In the genomic region with DNA sequence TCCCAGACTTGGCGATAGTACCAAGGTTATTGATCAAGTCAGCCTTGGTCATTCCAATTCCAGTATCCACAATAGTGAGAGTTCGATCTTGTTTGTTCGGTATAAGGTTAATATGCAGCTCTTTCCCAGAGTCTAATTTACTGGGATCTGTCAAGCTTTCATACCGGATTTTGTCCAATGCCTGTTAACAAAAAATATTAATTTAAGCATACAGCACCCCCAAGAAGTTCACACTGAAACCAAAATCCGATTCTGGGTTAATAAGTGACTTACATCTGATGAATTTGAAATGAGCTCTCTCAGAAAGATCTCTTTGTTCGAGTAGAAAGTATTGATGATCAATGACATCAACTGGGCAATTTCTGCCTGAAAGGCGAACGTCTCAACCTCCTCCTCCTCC, we compare ENCODE assay signal across 8 cellular contexts. TPM values are rescaled to one million over a fixed set of nuclear protein-coding genes. Genes with fewer than 3 reads are reported as not detected.
DNase-seq lines count a peak whose midpoint lies in the region; ATAC-seq and TF ChIP-seq lines count a peak whose summit lies in the region.
"Not testable (repeated sequence)": the region's sequence is repeated elsewhere in the genome, so short reads cannot be mapped to it uniquely, and the experiment has no call there.

No MANE protein-coding gene starts in this region.

- H3K4me3 ChIP-seq in NT2/D1 (ENCODE audit: insufficient read length, low read depth): peak overlapping the region; percentile 76
- H3K4me3 ChIP-seq in gastroesophageal sphincter: peak overlapping the region; percentile 59 to 96
- peak overlapping the region; percentile 88 for H3K4me3 ChIP-seq in mesenchymal stem cell (ENCODE audit: insufficient read depth in 1 of 2, low read depth in 1 of 2, low read length in 2 of 2)
- H3K4me3 ChIP-seq in prostate gland: peak overlapping the region; percentile 98 to 100

- H2AK5ac ChIP-seq in mesenchymal stem cell (ENCODE audit: low read length, severe bottlenecking): not testable (repeated sequence)

- not testable (repeated sequence) for H2BK120ac ChIP-seq in mesenchymal stem cell (ENCODE audit: low read depth, low read length)

- TF ChIP-seq CTCF in gastroesophageal sphincter (IDR thresholded peaks at IDR 0.05); prostate gland (IDR thresholded peaks at IDR 0.05); type B pancreatic cell (conservative IDR thresholded peaks at IDR 0.05): not testable (repeated sequence)

- H2BK12ac ChIP-seq in mesenchymal stem cell (ENCODE audit: low read length in 2 of 2): not testable (repeated sequence)

- H3K9me3 Mint-ChIP-seq in activated T-cell treated with anti-CD3 and anti-CD28 coated beads, Interleukin-2, amount 50 U/mL, for 24 hours; type B pancreatic cell: not testable (repeated sequence)

- H4K8ac ChIP-seq in mesenchymal stem cell (ENCODE audit: low read length): not testable (repeated sequence)

- H3K4me1 Mint-ChIP-seq in activated T-cell treated with anti-CD3 and anti-CD28 coated beads, Interleukin-2, amount 50 U/mL, for 24 hours (ENCODE audit: low read depth): peaks cover 69% of the 10 kb centered on the region
- peaks cover 53% of the 10 kb centered on the region for H3K4me1 Mint-ChIP-seq in type B pancreatic cell (ENCODE audit: unreplicated experiment)

- H3K9ac ChIP-seq in ES-I3 (ENCODE audit: low read depth, low read length): peak overlapping the region; percentile 97
- H3K9ac ChIP-seq in NT2/D1 (ENCODE audit: insufficient read length, low read depth): peak overlapping the region; percentile 81
- peak overlapping the region; percentile 97 for H3K9ac ChIP-seq in mesenchymal stem cell (ENCODE audit: low read length)

- ATAC-seq in gastroesophageal sphincter: not testable (repeated sequence)

- peak overlapping the region; percentile 89 for H3K27ac Mint-ChIP-seq in activated T-cell treated with anti-CD3 and anti-CD28 coated beads, Interleukin-2, amount 50 U/mL, for 24 hours
- H3K27ac Mint-ChIP-seq in type B pancreatic cell: peak overlapping the region; percentile 96

- not testable (repeated sequence) for H3K14ac ChIP-seq in mesenchymal stem cell (ENCODE audit: low read length in 2 of 2)

- H3K9me3 ChIP-seq in ES-I3 (ENCODE audit: control insufficient read depth, insufficient read depth, low read length); NT2/D1 (ENCODE audit: insufficient read depth, low read length); gastroesophageal sphincter; mesenchymal stem cell (ENCODE audit: control insufficient read depth, low read length); prostate gland: not testable (repeated sequence)

- 5 to 7% methylated on average over 7 to 8 of the region's 8 CpGs for WGBS in gastroesophageal sphincter (ENCODE audit: low coverage in 1 of 2), 2 donors
- 45% methylated on average over 5 of the region's 8 CpGs for WGBS in mesenchymal stem cell
- WGBS in prostate gland: 4% methylated on average over 8 of the region's 8 CpGs

- not testable (repeated sequence) for H2BK5ac ChIP-seq in mesenchymal stem cell (ENCODE audit: low read depth, low read length, poor library complexity, severe bottlenecking)

- H3K23ac ChIP-seq in mesenchymal stem cell (ENCODE audit: low read length in 2 of 2): not testable (repeated sequence)

- not testable (repeated sequence) for H3K18ac ChIP-seq in mesenchymal stem cell (ENCODE audit: low read depth in 1 of 2, low read length in 2 of 2)

- TF ChIP-seq EP300 in gastroesophageal sphincter (IDR thresholded peaks at IDR 0.05): not testable (repeated sequence)

- not testable (repeated sequence) for H3K27me3 ChIP-seq in NT2/D1 (ENCODE audit: insufficient read depth, insufficient read length); gastroesophageal sphincter; mesenchymal stem cell (ENCODE audit: control insufficient read depth in 1 of 2, insufficient read depth in 1 of 2, low read length in 2 of 2); prostate gland (replicated peaks; ENCODE audit: insufficient read depth)

- H3K4ac ChIP-seq in mesenchymal stem cell (ENCODE audit: low read depth in 1 of 2, low read length in 2 of 2): not testable (repeated sequence)

- TF ChIP-seq POLR2A in gastroesophageal sphincter (IDR thresholded peaks at IDR 0.05); prostate gland (IDR thresholded peaks at IDR 0.05): not testable (repeated sequence)

- H3K4me3 Mint-ChIP-seq in activated T-cell treated with anti-CD3 and anti-CD28 coated beads, Interleukin-2, amount 50 U/mL, for 24 hours: peak overlapping the region; percentile 88
- peak overlapping the region; percentile 98 for H3K4me3 Mint-ChIP-seq in type B pancreatic cell

- H3K27me3 Mint-ChIP-seq in activated T-cell treated with anti-CD3 and anti-CD28 coated beads, Interleukin-2, amount 50 U/mL, for 24 hours; type B pancreatic cell: not testable (repeated sequence)

- H2AFZ ChIP-seq in mesenchymal stem cell (ENCODE audit: low read depth, low read length): not testable (repeated sequence)

- H2BK15ac ChIP-seq in mesenchymal stem cell (ENCODE audit: low read depth, poor library complexity, severe bottlenecking): not testable (repeated sequence)

- H3K36me3 ChIP-seq in ES-I3 (ENCODE audit: insufficient read depth, low read length) (peaks cover 48% of the 10 kb centered on the region), NT2/D1 (ENCODE audit: insufficient read depth, insufficient read length, low read length) (peaks cover 54% of the 10 kb centered on the region), gastroesophageal sphincter (peaks cover 9 to 50% of the 10 kb centered on the region in 2 donors), mesenchymal stem cell (ENCODE audit: control insufficient read depth in 1 of 2, insufficient read depth in 2 of 2, low read depth in 1 of 2, low read length in 2 of 2) (peaks cover 21 to 50% of the 10 kb centered on the region in 2 experiments), prostate gland (peaks cover 4 to 17% of the 10 kb centered on the region in 2 donors)

- not testable (repeated sequence) for DNase-seq in NT2/D1 (ENCODE audit: low read depth, low spot score); activated T-cell treated with anti-CD3 and anti-CD28 coated beads, Interleukin-2, amount 50 U/mL, for 24 hours; caudate nucleus (lab: John Stamatoyannopoulos, UW); mesenchymal stem cell; prostate gland (ENCODE audit: low spot score); type B pancreatic cell (ENCODE audit: extremely low spot score, unreplicated experiment)

- H4K91ac ChIP-seq in mesenchymal stem cell (ENCODE audit: low read length): not testable (repeated sequence)

- peaks cover 58% of the 10 kb centered on the region for H3K36me3 Mint-ChIP-seq in activated T-cell treated with anti-CD3 and anti-CD28 coated beads, Interleukin-2, amount 50 U/mL, for 24 hours (ENCODE audit: low read depth)
- H3K36me3 Mint-ChIP-seq in type B pancreatic cell: peaks cover 49% of the 10 kb centered on the region

- H3K4me1 ChIP-seq in ES-I3 (ENCODE audit: insufficient read depth, low read length); NT2/D1 (ENCODE audit: insufficient read depth, insufficient read length); prostate gland (replicated peaks): not testable (repeated sequence)
- peaks cover 0 to 66% (median 16%) of the 10 kb centered on the region in 3 donors for H3K4me1 ChIP-seq in gastroesophageal sphincter
- peaks cover 17% of the 10 kb centered on the region for H3K4me1 ChIP-seq in mesenchymal stem cell (ENCODE audit: control insufficient read depth, insufficient read depth, low read depth, low read length)

- peak overlapping the region; percentile 100 for H3K27ac ChIP-seq in caudate nucleus (ENCODE audit: low read depth, low read length)
- H3K27ac ChIP-seq in gastroesophageal sphincter: peak overlapping the region; percentile 91 to 100 (median 100)
- H3K27ac ChIP-seq in mesenchymal stem cell (ENCODE audit: low read length, poor library complexity, severe bottlenecking): peak overlapping the region; percentile 63
- peak overlapping the region; percentile 100 for H3K27ac ChIP-seq in prostate gland

- not testable (repeated sequence) for H3K79me1 ChIP-seq in mesenchymal stem cell (replicated peaks; ENCODE audit: low read length, poor library complexity, severe bottlenecking)

- intact Hi-C loops in prostate gland (cut with DNase I): loop anchor here (5.0 kb wide), 4 partner anchors 34 to 324 kb away; a partner anchor contains a TSS

- peak overlapping the region; percentile 60 for H3K4me2 ChIP-seq in mesenchymal stem cell (ENCODE audit: low read length, poor library complexity, severe bottlenecking)

RNA-seq across cellular contexts. Expression of a gene that starts 0.9 kb away (rescaled TPM):
- total RNA-seq in gastroesophageal sphincter (100 to 1,000 TPM; 421 to 585 (median 537) TPM), prostate gland (100 to 1,000 TPM; 423 to 540 TPM), type B pancreatic cell (ENCODE audit: low replicate concordance) (585 and 652 TPM in 2 replicates)
- polyA plus RNA-seq in mesenchymal stem cell (2013, experiment 1 of 2): 430 TPM
- 432 TPM for polyA plus RNA-seq in mesenchymal stem cell (2013, experiment 2 of 2)

RNA-seq across cellular contexts. Expression of a gene that starts 53.8 kb away (rescaled TPM):
- 10 to 100 TPM; 24.6 to 33.0 (median 28.9) TPM for total RNA-seq in gastroesophageal sphincter
- 12.6 TPM for polyA plus RNA-seq in mesenchymal stem cell (2013, experiment 1 of 2)
- 12.4 TPM for polyA plus RNA-seq in mesenchymal stem cell (2013, experiment 2 of 2)
- total RNA-seq in prostate gland: 10 to 100 TPM; 36.6 to 38.6 TPM
- 33.4 and 49.7 TPM in 2 replicates for total RNA-seq in type B pancreatic cell (ENCODE audit: low replicate concordance)
